6 cellular contexts compared by ENCODE assay signal in the genomic region with DNA sequence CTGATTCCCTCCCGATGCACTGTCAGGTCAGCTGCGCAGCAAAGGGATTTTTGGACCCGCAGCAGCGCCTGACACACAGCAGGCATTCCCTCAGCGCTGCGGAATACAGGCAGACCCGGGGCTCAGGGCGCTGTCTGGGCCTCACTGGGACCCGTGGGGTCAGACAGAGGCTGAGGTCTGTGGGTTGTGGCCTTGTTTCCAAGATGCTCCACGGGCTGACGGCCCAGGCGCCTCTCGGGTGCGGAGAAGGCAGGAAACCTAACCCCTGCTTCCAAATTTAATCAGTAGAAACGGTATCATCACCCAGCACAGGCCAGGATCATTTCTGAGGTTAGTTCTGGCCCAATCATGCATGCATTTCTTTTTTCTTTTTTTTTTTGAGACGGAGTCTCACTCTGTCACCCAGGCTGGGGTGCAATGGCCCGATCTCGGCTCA. TPM values are rescaled to one million over a fixed set of nuclear protein-coding genes. Genes with fewer than 3 reads are reported as not detected.
DNase-seq lines count a peak whose midpoint lies in the region; ATAC-seq and TF ChIP-seq lines count a peak whose summit lies in the region.

No MANE protein-coding gene starts in this region.

- H3K4me1 Mint-ChIP-seq in stimulated activated effector memory CD8-positive, alpha-beta T cell treated with anti-CD3 and anti-CD28 coated beads, Interleukin-12 subunit alpha, Interleukin-12 subunit beta, amount 100 ng/mL, for 72 hours, result peaks cover 52% of the 10 kb centered on the region

- H3K27me3 ChIP-seq in OCI-LY3 (ENCODE audit: low read depth, low read length), result no peaks in the 10 kb centered on the region

- H3K36me3 ChIP-seq in OCI-LY3 (replicated peaks; ENCODE audit: low read depth, low read length), result peaks cover under 1% of the 10 kb centered on the region

- no peak for DNase-seq in epithelial cell of proximal tubule (ENCODE audit: low read depth)
- DNase-seq in stimulated activated effector memory CD8-positive, alpha-beta T cell treated with anti-CD3 and anti-CD28 coated beads, Interleukin-12 subunit alpha, Interleukin-12 subunit beta, amount 100 ng/mL, for 72 hours (ENCODE audit: low spot score in 2 of 2), result no peak
- no peak for DNase-seq in NCI-H1105 treated with DMSO at 0.1 percent for 48 hours (lab: John Stamatoyannopoulos, UW)
- DNase-seq in H4 (ENCODE audit: low spot score), result no peak

- H3K79me2 ChIP-seq in OCI-LY3 (ENCODE audit: low read length), result peaks cover 48% of the 10 kb centered on the region

- no peak for TF ChIP-seq CTCF in OCI-LY3 (IDR thresholded peaks at IDR 0.05; ENCODE audit: low read depth, low read length)
- TF ChIP-seq CTCF in epithelial cell of proximal tubule (conservative IDR thresholded peaks at IDR 0.05; ENCODE audit: low read depth, low read length), result no peak

- H3K9me3 Mint-ChIP-seq in stimulated activated effector memory CD8-positive, alpha-beta T cell treated with anti-CD3 and anti-CD28 coated beads, Interleukin-12 subunit alpha, Interleukin-12 subunit beta, amount 100 ng/mL, for 72 hours, result no peaks in the 10 kb centered on the region

- ATAC-seq in stimulated activated effector memory CD8-positive, alpha-beta T cell treated with anti-CD3 and anti-CD28 coated beads, Interleukin-12 subunit alpha, Interleukin-12 subunit beta, amount 100 ng/mL, for 72 hours, result no peak
- no peak for ATAC-seq in HG03196 (IDR thresholded peaks at IDR 0.05; ENCODE audit: unreplicated experiment)

- peak overlapping the region; percentile 85 for H3K27ac Mint-ChIP-seq in stimulated activated effector memory CD8-positive, alpha-beta T cell treated with anti-CD3 and anti-CD28 coated beads, Interleukin-12 subunit alpha, Interleukin-12 subunit beta, amount 100 ng/mL, for 72 hours

- peak overlapping the region; percentile 47 for H3K27ac ChIP-seq in OCI-LY3 (ENCODE audit: low read length)

- peaks cover 38% of the 10 kb centered on the region for H3K36me3 Mint-ChIP-seq in stimulated activated effector memory CD8-positive, alpha-beta T cell treated with anti-CD3 and anti-CD28 coated beads, Interleukin-12 subunit alpha, Interleukin-12 subunit beta, amount 100 ng/mL, for 72 hours

- H3K9ac ChIP-seq in OCI-LY3 (ENCODE audit: low read length), result peak overlapping the region; percentile 85

- H3K4me1 ChIP-seq in OCI-LY3 (ENCODE audit: low read length), result peaks cover 30% of the 10 kb centered on the region

- no peaks in the 10 kb centered on the region for H3K9me3 ChIP-seq in OCI-LY3 (ENCODE audit: insufficient read depth, low read length)

- H4K20me1 ChIP-seq in OCI-LY3 (ENCODE audit: insufficient read depth, low read length), result peaks cover 33% of the 10 kb centered on the region

- no peak overlapping the region for H2AFZ ChIP-seq in OCI-LY3 (ENCODE audit: low read depth, low read length)

- H3K4me3 ChIP-seq in OCI-LY3 (ENCODE audit: low read length), result peak overlapping the region; percentile 86
- H3K4me3 ChIP-seq in epithelial cell of proximal tubule (ENCODE audit: low read depth, low read length), result peak overlapping the region; percentile 93

- H3K4me2 ChIP-seq in OCI-LY3 (ENCODE audit: low read length), result peak overlapping the region; percentile 94

- H3K4me3 Mint-ChIP-seq in stimulated activated effector memory CD8-positive, alpha-beta T cell treated with anti-CD3 and anti-CD28 coated beads, Interleukin-12 subunit alpha, Interleukin-12 subunit beta, amount 100 ng/mL, for 72 hours, result peak overlapping the region; percentile 98

RNA-seq across cellular contexts. Expression of gene RNF126, which starts 0.7 kb away (rescaled TPM):
- 102 and 161 TPM in 2 replicates for total RNA-seq in epithelial cell of proximal tubule
- 23.8 and 27.4 TPM in 2 replicates for total RNA-seq in H4 (2014; rRNA removed; shearing (Covaris generic))

RNA-seq across cellular contexts. Expression of gene FSTL3, which starts 12.5 kb away (rescaled TPM):
- 199 and 483 TPM in 2 replicates for total RNA-seq in epithelial cell of proximal tubule
- total RNA-seq in H4 (2014; rRNA removed; shearing (Covaris generic)), result 35.6 and 45.6 TPM in 2 replicates

RNA-seq across cellular contexts. Expression of gene FGF22, which starts 24.0 kb away (rescaled TPM):
- 0.29 TPM in 1 of 2 replicates, not detected in the other for total RNA-seq in epithelial cell of proximal tubule
- not detected in 2 replicates for total RNA-seq in H4 (2014; rRNA removed; shearing (Covaris generic))

RNA-seq across cellular contexts. Expression of gene POLRMT, which starts 30.4 kb away (rescaled TPM):
- total RNA-seq in epithelial cell of proximal tubule, result 37.9 and 60.0 TPM in 2 replicates
- total RNA-seq in H4 (2014; rRNA removed; shearing (Covaris generic)), result 19.9 and 21.5 TPM in 2 replicates

RNA-seq across cellular contexts. Expression of gene PRSS57, which starts 31.6 kb away (rescaled TPM):
- total RNA-seq in epithelial cell of proximal tubule, result not detected in 2 replicates
- not detected in 2 replicates for total RNA-seq in H4 (2014; rRNA removed; shearing (Covaris generic))
